Comparison of ENCODE assay signal across 1 cellular context in the genomic region with DNA sequence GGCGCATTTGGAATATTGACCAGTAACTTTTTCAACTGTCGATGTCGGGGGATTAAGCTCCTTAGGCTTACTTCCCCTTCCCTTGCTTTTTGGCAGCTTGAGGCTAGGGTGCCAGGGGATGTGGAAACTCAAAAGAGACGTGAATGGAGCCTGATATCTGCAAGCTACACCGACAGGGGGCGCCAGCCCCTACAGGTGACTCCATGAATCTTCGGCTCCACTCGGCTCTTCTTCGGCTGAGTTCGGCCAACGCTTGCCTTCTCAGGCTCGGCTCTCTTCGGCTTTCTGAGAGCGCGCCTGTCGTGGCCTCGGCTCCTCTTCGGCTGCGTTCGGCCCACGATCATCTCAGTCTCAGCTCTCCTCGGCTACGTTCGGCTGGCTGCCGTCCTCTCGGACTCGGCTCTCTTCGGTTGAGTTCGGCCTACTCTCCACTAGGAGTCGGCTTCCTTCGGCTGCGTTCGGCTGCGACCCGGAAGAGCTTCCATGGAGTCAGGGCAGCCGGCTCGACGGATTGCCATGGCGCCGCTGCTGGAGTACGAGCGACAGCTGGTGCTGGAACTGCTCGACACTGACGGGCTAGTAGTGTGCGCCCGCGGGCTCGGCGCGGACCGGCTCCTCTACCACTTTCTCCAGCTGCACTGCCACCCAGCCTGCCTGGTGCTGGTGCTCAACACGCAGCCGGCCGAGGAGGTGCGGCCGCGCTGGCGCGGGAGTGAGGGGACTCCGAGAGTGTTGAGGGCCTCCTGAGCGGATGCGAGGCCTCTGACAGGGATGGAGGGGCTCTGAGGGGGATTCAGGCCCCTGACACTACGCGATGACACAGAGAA.
TF ChIP-seq lines count a peak whose summit lies in the region.

A gene (plus strand): TSS at position 472 of the 827 bp plus-strand sequence. CDS start 12 bp downstream, at position 484.

TF ChIP-seq in HepG2, 621 proteins besides CTCF, POLR2A, EP300 and RAD21 (continued from another document and continues in another):
- TF ChIP-seq, protein P1, sequence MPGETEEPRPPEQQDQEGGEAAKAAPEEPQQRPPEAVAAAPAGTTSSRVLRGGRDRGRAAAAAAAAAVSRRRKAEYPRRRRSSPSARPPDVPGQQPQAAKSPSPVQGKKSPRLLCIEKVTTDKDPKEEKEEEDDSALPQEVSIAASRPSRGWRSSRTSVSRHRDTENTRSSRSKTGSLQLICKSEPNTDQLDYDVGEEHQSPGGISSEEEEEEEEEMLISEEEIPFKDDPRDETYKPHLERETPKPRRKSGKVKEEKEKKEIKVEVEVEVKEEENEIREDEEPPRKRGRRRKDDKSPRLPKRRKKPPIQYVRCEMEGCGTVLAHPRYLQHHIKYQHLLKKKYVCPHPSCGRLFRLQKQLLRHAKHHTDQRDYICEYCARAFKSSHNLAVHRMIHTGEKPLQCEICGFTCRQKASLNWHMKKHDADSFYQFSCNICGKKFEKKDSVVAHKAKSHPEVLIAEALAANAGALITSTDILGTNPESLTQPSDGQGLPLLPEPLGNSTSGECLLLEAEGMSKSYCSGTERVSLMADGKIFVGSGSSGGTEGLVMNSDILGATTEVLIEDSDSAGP (CRISPR knock-in tag; IDR thresholded peaks at IDR 0.05; ENCODE audit: borderline replicate concordance): peak; percentile 97
- TF ChIP-seq SAFB2 (CRISPR knock-in tag; IDR thresholded peaks at IDR 0.05; ENCODE audit: borderline replicate concordance, low read depth): peak; percentile 98; the same call in 1 of the 2 replicates
- peak; percentile 32; the same call in 1 of the 2 replicates for TF ChIP-seq GATA4 (IDR thresholded peaks at IDR 0.05; ENCODE audit: borderline replicate concordance, low read depth)
- peak; percentile 55; the same call in 1 of the 2 replicates for TF ChIP-seq RCOR2 (CRISPR knock-in tag; IDR thresholded peaks at IDR 0.05)
- TF ChIP-seq ZFP1 (CRISPR knock-in tag; IDR thresholded peaks at IDR 0.05): peak; percentile 67; the same call in 1 of the 2 replicates
- TF ChIP-seq ZNF331 (CRISPR knock-in tag; IDR thresholded peaks at IDR 0.05): peak; percentile 60
- TF ChIP-seq, protein P2, sequence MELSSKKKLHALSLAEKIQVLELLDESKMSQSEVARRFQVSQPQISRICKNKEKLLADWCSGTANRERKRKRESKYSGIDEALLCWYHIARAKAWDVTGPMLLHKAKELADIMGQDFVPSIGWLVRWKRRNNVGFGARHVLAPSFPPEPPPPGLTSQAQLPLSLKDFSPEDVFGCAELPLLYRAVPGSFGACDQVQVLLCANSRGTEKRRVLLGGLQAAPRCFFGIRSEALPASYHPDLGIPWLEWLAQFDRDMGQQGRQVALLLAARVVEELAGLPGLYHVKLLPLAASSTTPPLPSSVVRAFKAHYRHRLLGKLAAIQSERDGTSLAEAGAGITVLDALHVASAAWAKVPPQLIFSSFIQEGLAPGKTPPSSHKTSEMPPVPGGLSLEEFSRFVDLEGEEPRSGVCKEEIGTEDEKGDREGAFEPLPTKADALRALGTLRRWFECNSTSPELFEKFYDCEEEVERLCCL (CRISPR knock-in tag; IDR thresholded peaks at IDR 0.05; ENCODE audit: borderline replicate concordance): no peak
- no peak for TF ChIP-seq NFIC (IDR thresholded peaks at IDR 0.05; ENCODE audit: low read length)
- TF ChIP-seq, protein P3, sequence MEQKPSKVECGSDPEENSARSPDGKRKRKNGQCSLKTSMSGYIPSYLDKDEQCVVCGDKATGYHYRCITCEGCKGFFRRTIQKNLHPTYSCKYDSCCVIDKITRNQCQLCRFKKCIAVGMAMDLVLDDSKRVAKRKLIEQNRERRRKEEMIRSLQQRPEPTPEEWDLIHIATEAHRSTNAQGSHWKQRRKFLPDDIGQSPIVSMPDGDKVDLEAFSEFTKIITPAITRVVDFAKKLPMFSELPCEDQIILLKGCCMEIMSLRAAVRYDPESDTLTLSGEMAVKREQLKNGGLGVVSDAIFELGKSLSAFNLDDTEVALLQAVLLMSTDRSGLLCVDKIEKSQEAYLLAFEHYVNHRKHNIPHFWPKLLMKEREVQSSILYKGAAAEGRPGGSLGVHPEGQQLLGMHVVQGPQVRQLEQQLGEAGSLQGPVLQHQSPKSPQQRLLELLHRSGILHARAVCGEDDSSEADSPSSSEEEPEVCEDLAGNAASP (CRISPR knock-in tag; IDR thresholded peaks at IDR 0.05; ENCODE audit: borderline replicate concordance): peak; percentile 44
- peak; percentile 81; the same call in 1 of the 2 replicates for TF ChIP-seq ZNF510 (CRISPR knock-in tag; IDR thresholded peaks at IDR 0.05; ENCODE audit: low read depth)
- TF ChIP-seq, protein P4, sequence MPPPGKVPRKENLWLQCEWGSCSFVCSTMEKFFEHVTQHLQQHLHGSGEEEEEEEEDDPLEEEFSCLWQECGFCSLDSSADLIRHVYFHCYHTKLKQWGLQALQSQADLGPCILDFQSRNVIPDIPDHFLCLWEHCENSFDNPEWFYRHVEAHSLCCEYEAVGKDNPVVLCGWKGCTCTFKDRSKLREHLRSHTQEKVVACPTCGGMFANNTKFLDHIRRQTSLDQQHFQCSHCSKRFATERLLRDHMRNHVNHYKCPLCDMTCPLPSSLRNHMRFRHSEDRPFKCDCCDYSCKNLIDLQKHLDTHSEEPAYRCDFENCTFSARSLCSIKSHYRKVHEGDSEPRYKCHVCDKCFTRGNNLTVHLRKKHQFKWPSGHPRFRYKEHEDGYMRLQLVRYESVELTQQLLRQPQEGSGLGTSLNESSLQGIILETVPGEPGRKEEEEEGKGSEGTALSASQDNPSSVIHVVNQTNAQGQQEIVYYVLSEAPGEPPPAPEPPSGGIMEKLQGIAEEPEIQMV (CRISPR knock-in tag; IDR thresholded peaks at IDR 0.05; ENCODE audit: low read depth): peak; percentile 73
- TF ChIP-seq NR2C2 (CRISPR knock-in tag; IDR thresholded peaks at IDR 0.05; ENCODE audit: borderline replicate concordance): peak; percentile 100
- TF ChIP-seq SUZ12 (IDR thresholded peaks at IDR 0.05; ENCODE audit: low read depth, low read length): no peak
- 0 out of 2 replicates have a peak, but pooled peaks have one; percentile 31 for TF ChIP-seq SP5 (CRISPR knock-in tag; IDR thresholded peaks at IDR 0.05; ENCODE audit: borderline replicate concordance, low read depth)
- peak; percentile 54; the same call in 1 of the 2 replicates for TF ChIP-seq KDM6A (CRISPR knock-in tag; IDR thresholded peaks at IDR 0.05; ENCODE audit: low read depth)
- TF ChIP-seq NR2F2 (IDR thresholded peaks at IDR 0.05; ENCODE audit: borderline replicate concordance, low read depth): peak; percentile 50; the same call in 1 of the 2 replicates
- no peak for TF ChIP-seq ATAD3A (CRISPR knock-in tag; IDR thresholded peaks at IDR 0.05)
- TF ChIP-seq, protein P5, sequence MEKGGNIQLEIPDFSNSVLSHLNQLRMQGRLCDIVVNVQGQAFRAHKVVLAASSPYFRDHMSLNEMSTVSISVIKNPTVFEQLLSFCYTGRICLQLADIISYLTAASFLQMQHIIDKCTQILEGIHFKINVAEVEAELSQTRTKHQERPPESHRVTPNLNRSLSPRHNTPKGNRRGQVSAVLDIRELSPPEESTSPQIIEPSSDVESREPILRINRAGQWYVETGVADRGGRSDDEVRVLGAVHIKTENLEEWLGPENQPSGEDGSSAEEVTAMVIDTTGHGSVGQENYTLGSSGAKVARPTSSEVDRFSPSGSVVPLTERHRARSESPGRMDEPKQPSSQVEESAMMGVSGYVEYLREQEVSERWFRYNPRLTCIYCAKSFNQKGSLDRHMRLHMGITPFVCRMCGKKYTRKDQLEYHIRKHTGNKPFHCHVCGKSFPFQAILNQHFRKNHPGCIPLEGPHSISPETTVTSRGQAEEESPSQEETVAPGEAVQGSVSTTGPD (CRISPR knock-in tag; IDR thresholded peaks at IDR 0.05): no peak
- peak; percentile 97 for TF ChIP-seq MEIS1 (CRISPR knock-in tag; IDR thresholded peaks at IDR 0.05; ENCODE audit: borderline replicate concordance)
- peak; percentile 83 for TF ChIP-seq ZMYM4 (CRISPR knock-in tag; IDR thresholded peaks at IDR 0.05)
- no peak for TF ChIP-seq SYNCRIP (IDR thresholded peaks at IDR 0.05; ENCODE audit: insufficient read depth, low read depth, low read length)
- TF ChIP-seq, protein P6, sequence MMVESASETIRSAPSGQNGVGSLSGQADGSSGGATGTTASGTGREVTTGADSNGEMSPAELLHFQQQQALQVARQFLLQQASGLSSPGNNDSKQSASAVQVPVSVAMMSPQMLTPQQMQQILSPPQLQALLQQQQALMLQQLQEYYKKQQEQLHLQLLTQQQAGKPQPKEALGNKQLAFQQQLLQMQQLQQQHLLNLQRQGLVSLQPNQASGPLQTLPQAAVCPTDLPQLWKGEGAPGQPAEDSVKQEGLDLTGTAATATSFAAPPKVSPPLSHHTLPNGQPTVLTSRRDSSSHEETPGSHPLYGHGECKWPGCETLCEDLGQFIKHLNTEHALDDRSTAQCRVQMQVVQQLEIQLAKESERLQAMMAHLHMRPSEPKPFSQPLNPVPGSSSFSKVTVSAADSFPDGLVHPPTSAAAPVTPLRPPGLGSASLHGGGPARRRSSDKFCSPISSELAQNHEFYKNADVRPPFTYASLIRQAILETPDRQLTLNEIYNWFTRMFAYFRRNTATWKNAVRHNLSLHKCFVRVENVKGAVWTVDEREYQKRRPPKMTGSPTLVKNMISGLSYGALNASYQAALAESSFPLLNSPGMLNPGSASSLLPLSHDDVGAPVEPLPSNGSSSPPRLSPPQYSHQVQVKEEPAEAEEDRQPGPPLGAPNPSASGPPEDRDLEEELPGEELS (CRISPR knock-in tag; IDR thresholded peaks at IDR 0.05): peak; percentile 21
- peak; percentile 97; the same call in 1 of the 2 replicates for TF ChIP-seq ZNF556 (CRISPR knock-in tag; IDR thresholded peaks at IDR 0.05; ENCODE audit: borderline replicate concordance)
- TF ChIP-seq KLF13 (CRISPR knock-in tag; IDR thresholded peaks at IDR 0.05): peak; percentile 92; the same call in 1 of the 2 replicates
- TF ChIP-seq RARG (CRISPR knock-in tag; IDR thresholded peaks at IDR 0.05; ENCODE audit: low read depth): no peak
- TF ChIP-seq, protein P7, sequence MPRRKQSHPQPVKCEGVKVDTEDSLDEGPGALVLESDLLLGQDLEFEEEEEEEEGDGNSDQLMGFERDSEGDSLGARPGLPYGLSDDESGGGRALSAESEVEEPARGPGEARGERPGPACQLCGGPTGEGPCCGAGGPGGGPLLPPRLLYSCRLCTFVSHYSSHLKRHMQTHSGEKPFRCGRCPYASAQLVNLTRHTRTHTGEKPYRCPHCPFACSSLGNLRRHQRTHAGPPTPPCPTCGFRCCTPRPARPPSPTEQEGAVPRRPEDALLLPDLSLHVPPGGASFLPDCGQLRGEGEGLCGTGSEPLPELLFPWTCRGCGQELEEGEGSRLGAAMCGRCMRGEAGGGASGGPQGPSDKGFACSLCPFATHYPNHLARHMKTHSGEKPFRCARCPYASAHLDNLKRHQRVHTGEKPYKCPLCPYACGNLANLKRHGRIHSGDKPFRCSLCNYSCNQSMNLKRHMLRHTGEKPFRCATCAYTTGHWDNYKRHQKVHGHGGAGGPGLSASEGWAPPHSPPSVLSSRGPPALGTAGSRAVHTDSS (CRISPR knock-in tag; conservative IDR thresholded peaks at IDR 0.05): peak; percentile 67; the same call in 1 of the 2 replicates
- peak; percentile 78 for TF ChIP-seq ATF7-NPFF (CRISPR knock-in tag; IDR thresholded peaks at IDR 0.05; ENCODE audit: low read depth)
- TF ChIP-seq ZNF720 (CRISPR knock-in tag; IDR thresholded peaks at IDR 0.05): peak; percentile 96; the same call in 1 of the 2 replicates
- TF ChIP-seq PHF21A (CRISPR knock-in tag; IDR thresholded peaks at IDR 0.05): peak; percentile 82
- no peak for TF ChIP-seq HOXA7 (CRISPR knock-in tag; IDR thresholded peaks at IDR 0.05)
- TF ChIP-seq ZNF773 (CRISPR knock-in tag; IDR thresholded peaks at IDR 0.05; ENCODE audit: borderline replicate concordance): peak; percentile 76; the same call in 1 of the 2 replicates
- TF ChIP-seq CBFB (CRISPR knock-in tag; IDR thresholded peaks at IDR 0.05): 0 out of 2 replicates have a peak, but pooled peaks have one; percentile 45
- TF ChIP-seq CHD2 (IDR thresholded peaks at IDR 0.05; ENCODE audit: low read depth, low read length): 0 out of 2 replicates have a peak, but pooled peaks have one; percentile 46
- peak; percentile 70 for TF ChIP-seq ETV5 (CRISPR knock-in tag; IDR thresholded peaks at IDR 0.05; ENCODE audit: borderline replicate concordance)
- peak; percentile 35; the same call in 1 of the 2 replicates for TF ChIP-seq MED13 (CRISPR knock-in tag; IDR thresholded peaks at IDR 0.05)
- peak; percentile 64 for TF ChIP-seq TSC22D2 (CRISPR knock-in tag; IDR thresholded peaks at IDR 0.05; ENCODE audit: borderline replicate concordance)
- 0 out of 2 replicates have a peak, but pooled peaks have one; percentile 6 for TF ChIP-seq FOXJ3 (CRISPR knock-in tag; IDR thresholded peaks at IDR 0.05; ENCODE audit: borderline replicate concordance)
- TF ChIP-seq CC2D1A (CRISPR knock-in tag; IDR thresholded peaks at IDR 0.05): no peak; the same call in 1 of the 2 replicates
- no peak for TF ChIP-seq SP140L (CRISPR knock-in tag; IDR thresholded peaks at IDR 0.05; ENCODE audit: borderline replicate concordance)
- TF ChIP-seq ZNF292 (CRISPR knock-in tag; IDR thresholded peaks at IDR 0.05; ENCODE audit: borderline replicate concordance, low read depth): peak; percentile 75; the same call in 1 of the 2 replicates
- TF ChIP-seq HCFC1 (IDR thresholded peaks at IDR 0.05; ENCODE audit: low read depth, low read length): peak; percentile 44
- TF ChIP-seq, protein P8, sequence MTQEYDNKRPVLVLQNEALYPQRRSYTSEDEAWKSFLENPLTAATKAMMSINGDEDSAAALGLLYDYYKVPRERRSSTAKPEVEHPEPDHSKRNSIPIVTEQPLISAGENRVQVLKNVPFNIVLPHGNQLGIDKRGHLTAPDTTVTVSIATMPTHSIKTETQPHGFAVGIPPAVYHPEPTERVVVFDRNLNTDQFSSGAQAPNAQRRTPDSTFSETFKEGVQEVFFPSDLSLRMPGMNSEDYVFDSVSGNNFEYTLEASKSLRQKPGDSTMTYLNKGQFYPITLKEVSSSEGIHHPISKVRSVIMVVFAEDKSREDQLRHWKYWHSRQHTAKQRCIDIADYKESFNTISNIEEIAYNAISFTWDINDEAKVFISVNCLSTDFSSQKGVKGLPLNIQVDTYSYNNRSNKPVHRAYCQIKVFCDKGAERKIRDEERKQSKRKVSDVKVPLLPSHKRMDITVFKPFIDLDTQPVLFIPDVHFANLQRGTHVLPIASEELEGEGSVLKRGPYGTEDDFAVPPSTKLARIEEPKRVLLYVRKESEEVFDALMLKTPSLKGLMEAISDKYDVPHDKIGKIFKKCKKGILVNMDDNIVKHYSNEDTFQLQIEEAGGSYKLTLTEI (CRISPR knock-in tag; conservative IDR thresholded peaks at IDR 0.05): no peak
- TF ChIP-seq EED (CRISPR knock-in tag; IDR thresholded peaks at IDR 0.05): peak; percentile 99
- TF ChIP-seq, protein P9, sequence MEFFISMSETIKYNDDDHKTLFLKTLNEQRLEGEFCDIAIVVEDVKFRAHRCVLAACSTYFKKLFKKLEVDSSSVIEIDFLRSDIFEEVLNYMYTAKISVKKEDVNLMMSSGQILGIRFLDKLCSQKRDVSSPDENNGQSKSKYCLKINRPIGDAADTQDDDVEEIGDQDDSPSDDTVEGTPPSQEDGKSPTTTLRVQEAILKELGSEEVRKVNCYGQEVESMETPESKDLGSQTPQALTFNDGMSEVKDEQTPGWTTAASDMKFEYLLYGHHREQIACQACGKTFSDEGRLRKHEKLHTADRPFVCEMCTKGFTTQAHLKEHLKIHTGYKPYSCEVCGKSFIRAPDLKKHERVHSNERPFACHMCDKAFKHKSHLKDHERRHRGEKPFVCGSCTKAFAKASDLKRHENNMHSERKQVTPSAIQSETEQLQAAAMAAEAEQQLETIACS (CRISPR knock-in tag; IDR thresholded peaks at IDR 0.05): peak; percentile 60; the same call in 1 of the 2 replicates
- no peak for TF ChIP-seq IRX3 (CRISPR knock-in tag; IDR thresholded peaks at IDR 0.05; ENCODE audit: borderline replicate concordance, low read depth)
- peak; percentile 20 for TF ChIP-seq MED8 (CRISPR knock-in tag; IDR thresholded peaks at IDR 0.05; ENCODE audit: insufficient replicate concordance)
